ENCODE assay signal across 7 cellular contexts in the genomic region with DNA sequence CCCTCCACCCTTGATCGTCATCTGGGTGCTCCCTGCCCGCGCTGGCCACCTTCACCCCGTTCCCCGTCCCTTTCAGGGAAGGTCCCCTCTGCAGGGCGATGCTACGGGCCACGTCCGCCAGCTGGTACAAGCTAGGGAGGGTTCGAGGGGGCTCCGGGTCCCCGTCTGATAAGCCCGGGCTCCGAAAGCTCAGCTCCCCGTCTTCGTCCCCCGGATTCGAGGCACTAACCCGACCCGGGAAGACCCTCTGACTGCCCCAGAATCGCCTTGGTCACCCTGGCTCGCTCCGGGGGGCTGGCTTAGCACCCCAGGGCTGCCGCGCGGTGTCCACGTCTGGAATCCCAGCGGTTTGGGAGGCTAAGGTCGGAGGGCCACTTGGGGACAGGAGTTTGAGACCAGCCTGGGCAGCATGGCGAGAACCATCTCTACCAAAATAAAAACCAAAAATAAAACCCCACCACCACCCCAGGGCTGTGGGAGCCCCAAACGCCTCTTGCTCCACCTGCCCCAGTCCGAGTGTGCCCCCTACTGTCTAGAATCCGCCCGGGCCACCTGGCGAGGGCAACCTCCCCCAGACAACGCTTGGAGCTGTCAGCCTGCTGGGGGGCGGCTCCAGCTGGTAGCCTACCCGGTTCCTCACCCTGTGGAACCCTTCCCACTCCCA. TPM values are rescaled to one million over a fixed set of nuclear protein-coding genes. Genes with fewer than 3 reads are reported as not detected.
DNase-seq lines count a peak whose midpoint lies in the region; ATAC-seq and TF ChIP-seq lines count a peak whose summit lies in the region.

No MANE protein-coding gene starts in this region.

- peak; percentile 83 for DNase-seq in NCI-H82 (lab: John Stamatoyannopoulos, UW)
- peak; percentile 64 for DNase-seq in activated T-cell treated with anti-CD3 and anti-CD28 coated beads for 24 hours (ENCODE audit: low read depth)
- DNase-seq in esophagus squamous epithelium (lab: John Stamatoyannopoulos, UW) = no peak
- peak; percentile 85 for DNase-seq in natural killer cell treated with Interleukin-12 subunit alpha and Interleukin-12 subunit beta and Interleukin-15 and Interleukin-18, amount 100 ng/mL, for 72 hours (ENCODE audit: low spot score)
- no peak for DNase-seq in NCI-H187 treated with DMSO at 0.1 percent for 48 hours (lab: John Stamatoyannopoulos, UW)

- H3K36me3 Mint-ChIP-seq in natural killer cell treated with Interleukin-12 subunit alpha and Interleukin-12 subunit beta and Interleukin-15 and Interleukin-18, amount 100 ng/mL, for 72 hours = no peaks in the 10 kb centered on the region

- peaks cover 7 to 11% of the 10 kb centered on the region in 2 donors for H3K27me3 Mint-ChIP-seq in natural killer cell treated with Interleukin-12 subunit alpha and Interleukin-12 subunit beta and Interleukin-15 and Interleukin-18, amount 100 ng/mL, for 72 hours

- intact Hi-C loops in esophagus squamous epithelium (cut with DNase I) = loop anchor here (2.0 kb wide), 1 partner anchor 55 kb away; no protein-coding TSS in a partner anchor

- H3K9me3 ChIP-seq in esophagus squamous epithelium (no peaks in the 10 kb centered on the region), subcutaneous abdominal adipose tissue (ENCODE audit: control insufficient read depth in 5 of 5, low read length in 5 of 5) (no peaks in the 10 kb centered on the region)

- H3K27ac ChIP-seq in esophagus squamous epithelium (peak overlapping the region; percentile 76 to 95 (median 88)), subcutaneous abdominal adipose tissue (ENCODE audit: low read depth, low read length) (peak overlapping the region; percentile 84)

- TF ChIP-seq CTCF in esophagus squamous epithelium (IDR thresholded peaks at IDR 0.05) = peak in 5 of 6 experiments; percentile 46 to 81 (median 71)

- H3K4me1 ChIP-seq in esophagus squamous epithelium = peaks cover 20 to 59% (median 28%) of the 10 kb centered on the region in 3 donors
- H3K4me1 ChIP-seq in subcutaneous abdominal adipose tissue (ENCODE audit: control insufficient read depth in 5 of 5, insufficient read depth in 5 of 5, low read length in 5 of 5) = peaks cover 7 to 64% (median 48%) of the 10 kb centered on the region in 5 donors

- ATAC-seq in GM18505 (IDR thresholded peaks at IDR 0.05; ENCODE audit: unreplicated experiment) = no peak
- peak; percentile 48 to 60 for ATAC-seq in natural killer cell treated with Interleukin-12 subunit alpha and Interleukin-12 subunit beta and Interleukin-15 and Interleukin-18, amount 100 ng/mL, for 72 hours

- 0 to 2% methylated on average over 1 to 13 of the region's 38 CpGs for WGBS in esophagus squamous epithelium, 2 donors

- peak overlapping the region in 4 of 5 donors; percentile 6 to 77 (median 72) for H3K9ac ChIP-seq in subcutaneous abdominal adipose tissue (ENCODE audit: low read length in 5 of 5)

- TF ChIP-seq POLR2A in GM18505 (IDR thresholded peaks at IDR 0.05; ENCODE audit: borderline replicate concordance, extremely low read depth, insufficient read depth, insufficient read length) (peak; percentile 26), esophagus squamous epithelium (IDR thresholded peaks at IDR 0.05) (no peak)

- H3K4me3 ChIP-seq in esophagus squamous epithelium (peak overlapping the region; percentile 60 to 96 (median 74)), subcutaneous abdominal adipose tissue (ENCODE audit: low read depth in 1 of 5, low read length in 5 of 5) (peak overlapping the region; percentile 53 to 95 (median 70))

- peaks cover 0 to 2% (median 0%) of the 10 kb centered on the region in 3 donors for H3K36me3 ChIP-seq in esophagus squamous epithelium
- peaks cover 0 to 8% (median under 1%) of the 10 kb centered on the region in 5 donors for H3K36me3 ChIP-seq in subcutaneous abdominal adipose tissue (ENCODE audit: control insufficient read depth in 5 of 5, insufficient read depth in 5 of 5, low read length in 5 of 5)

- peak overlapping the region in 1 of 2 donors; percentile 9 for H3K27ac Mint-ChIP-seq in natural killer cell treated with Interleukin-12 subunit alpha and Interleukin-12 subunit beta and Interleukin-15 and Interleukin-18, amount 100 ng/mL, for 72 hours

- H3K4me3 Mint-ChIP-seq in natural killer cell treated with Interleukin-12 subunit alpha and Interleukin-12 subunit beta and Interleukin-15 and Interleukin-18, amount 100 ng/mL, for 72 hours = peak overlapping the region; percentile 77

- H3K4me1 Mint-ChIP-seq in natural killer cell treated with Interleukin-12 subunit alpha and Interleukin-12 subunit beta and Interleukin-15 and Interleukin-18, amount 100 ng/mL, for 72 hours (ENCODE audit: low read depth in 2 of 2) = peaks cover 12 to 14% of the 10 kb centered on the region in 2 donors

- H3K27me3 ChIP-seq in esophagus squamous epithelium (peaks cover 0 to 25% (median 0%) of the 10 kb centered on the region in 4 donors), subcutaneous abdominal adipose tissue (ENCODE audit: control insufficient read depth in 5 of 5, insufficient read depth in 4 of 5, low read length in 5 of 5) (no peaks in the 10 kb centered on the region)

- no peaks in the 10 kb centered on the region for H3K9me3 Mint-ChIP-seq in natural killer cell treated with Interleukin-12 subunit alpha and Interleukin-12 subunit beta and Interleukin-15 and Interleukin-18, amount 100 ng/mL, for 72 hours

RNA-seq across cellular contexts. Expression of a gene that starts 1.1 kb away (rescaled TPM):
- total RNA-seq in esophagus squamous epithelium = 10 to 100 TPM in 1 of 4 donors, 1 to 10 TPM in 3; 2.5 to 12.4 (median 5.3) TPM
- 1 to 10 TPM; 4.9 to 5.0 TPM for total RNA-seq in natural killer cell treated with Interleukin-12 subunit alpha and Interleukin-12 subunit beta and Interleukin-15 and Interleukin-18, amount 100 ng/mL, for 72 hours

RNA-seq across cellular contexts. Expression of a gene that starts 15.8 kb away (rescaled TPM):
- 1 to 10 TPM; 2.0 to 5.7 (median 3.3) TPM for total RNA-seq in esophagus squamous epithelium
- 1 to 10 TPM; 3.6 to 4.1 TPM for total RNA-seq in natural killer cell treated with Interleukin-12 subunit alpha and Interleukin-12 subunit beta and Interleukin-15 and Interleukin-18, amount 100 ng/mL, for 72 hours

RNA-seq across cellular contexts. Expression of a gene that starts 19.9 kb away (rescaled TPM):
- 10 to 100 TPM in 3 of 4 donors, 1 to 10 TPM in 1; 3.0 to 16.5 (median 13.9) TPM for total RNA-seq in esophagus squamous epithelium
- total RNA-seq in natural killer cell treated with Interleukin-12 subunit alpha and Interleukin-12 subunit beta and Interleukin-15 and Interleukin-18, amount 100 ng/mL, for 72 hours = 1 to 10 TPM; 1.2 to 3.1 TPM

RNA-seq across cellular contexts. Expression of a gene that starts 54.9 kb away (rescaled TPM):
- total RNA-seq in esophagus squamous epithelium = 100 to 1,000 TPM; 112 to 157 (median 145) TPM
- 100 to 1,000 TPM; 348 to 422 TPM for total RNA-seq in natural killer cell treated with Interleukin-12 subunit alpha and Interleukin-12 subunit beta and Interleukin-15 and Interleukin-18, amount 100 ng/mL, for 72 hours

Comparison
In these comparisons a context has a peak if more than half of its experiments do, and no peak if none do; other contexts are left out.
1. DNase-seq: peak in NCI-H82 (single experiment), activated T-cell treated with anti-CD3 and anti-CD28 coated beads for 24 hours (single experiment) and natural killer cell treated with Interleukin-12 subunit alpha and Interleukin-12 subunit beta and Interleukin-15 and Interleukin-18, amount 100 ng/mL, for 72 hours (single experiment); none in esophagus squamous epithelium (single experiment) and NCI-H187 treated with DMSO at 0.1 percent for 48 hours (single experiment).